In the genomic region with DNA sequence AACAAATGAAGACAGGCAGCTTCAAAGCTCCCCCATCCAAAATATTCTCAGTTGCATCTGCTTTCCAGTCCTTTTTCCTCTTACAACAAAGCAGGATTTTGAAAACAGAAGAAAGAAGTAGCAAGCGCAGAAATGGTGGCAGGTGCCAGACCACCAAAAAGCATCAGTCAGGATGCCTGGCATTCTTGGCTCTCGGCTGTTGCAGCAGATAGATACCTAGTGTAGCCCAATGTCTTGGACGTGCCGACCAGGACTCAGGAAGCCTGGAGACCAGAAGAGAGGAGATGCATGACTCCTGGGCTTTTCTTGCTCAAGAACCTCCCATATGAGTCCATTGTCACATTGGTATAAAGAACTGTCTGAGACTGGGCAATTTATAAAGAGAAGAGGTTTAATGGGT, we compare ENCODE assay signal across 22 cellular contexts.
DNase-seq lines count a peak whose midpoint lies in the region; ATAC-seq and TF ChIP-seq lines count a peak whose summit lies in the region.
"Had no signal": no experiment of that assay in that cellular context is flagged by ENCODE, and none has a peak within 500 bp of the region (broad histone marks: within the 10 kb centered on the region; RNA-seq: fewer than 3 reads in every experiment).

No MANE protein-coding gene starts in this region.

- H3K27me3 Mint-ChIP-seq in activated CD4-positive, alpha-beta T cell treated with anti-CD3 and anti-CD28 coated beads, Interleukin-2, amount 10 ng/mL, durations not matched to agents 24 days and 14 days, result peaks cover 12% of the 10 kb centered on the region
- peaks cover 5% of the 10 kb centered on the region for H3K27me3 Mint-ChIP-seq in activated CD4-positive, alpha-beta T cell treated with anti-CD3 and anti-CD28 coated beads, Interleukin-2, amount 10 ng/mL, durations not matched to agents 7 days and 5 days
- no peaks in the 10 kb centered on the region for H3K27me3 Mint-ChIP-seq in nephron (ENCODE audit: low read depth)
- H3K27me3 Mint-ChIP-seq in T-cell, result peaks cover 15% of the 10 kb centered on the region in 2 donors

- H3K9me3 ChIP-seq in thoracic aorta (no peaks in the 10 kb centered on the region), smooth muscle cell (replicated peaks; ENCODE audit: low read depth) (no peaks in the 10 kb centered on the region)
- H3K9me3 ChIP-seq: BE2C had no signal

- ATAC-seq in thoracic aorta (ENCODE audit: insufficient number of reproducible peaks, low FRiP score, low read depth) (no peak), T-cell (replicated peaks in 1 of 4) (no peak)
- ATAC-seq: HepG2 had no signal

- H3K27ac ChIP-seq in thoracic aorta (peak overlapping the region; percentile 77 to 80), smooth muscle cell (ENCODE audit: low read depth) (no peak overlapping the region)
- H3K27ac ChIP-seq: 22Rv1 had no signal

- CTCF ChIA-PET in activated CD4-positive, alpha-beta T cell treated with anti-CD3 and anti-CD28 coated beads, Interleukin-2, amount 10 ng/mL, durations not matched to agents 7 days and 5 days (lab: Charles Lee), result no interaction called here
- CTCF ChIA-PET in T-cell (lab: Charles Lee), result no interaction called here

- H3K4me3 Mint-ChIP-seq in activated CD4-positive, alpha-beta T cell treated with anti-CD3 and anti-CD28 coated beads, Interleukin-2, amount 10 ng/mL, durations not matched to agents 24 days and 14 days, result no peak overlapping the region
- no peak overlapping the region for H3K4me3 Mint-ChIP-seq in activated CD4-positive, alpha-beta T cell treated with anti-CD3 and anti-CD28 coated beads, Interleukin-2, amount 10 ng/mL, durations not matched to agents 7 days and 5 days
- H3K4me3 Mint-ChIP-seq in nephron (peak overlapping the region in 1 of 3 experiments; percentile 17), T-cell (no peak overlapping the region)
- H3K4me3 Mint-ChIP-seq: CD14-positive monocyte; CD8-positive, alpha-beta memory T cell had no signal

- H3K36me3 ChIP-seq in thoracic aorta, result no peaks in the 10 kb centered on the region
- H3K36me3 ChIP-seq in smooth muscle cell (ENCODE audit: low read depth), result no peaks in the 10 kb centered on the region
- H3K36me3 ChIP-seq: BE2C had no signal

- H3K27me3 ChIP-seq in thoracic aorta (replicated peaks; ENCODE audit: insufficient read depth) (no peaks in the 10 kb centered on the region), smooth muscle cell (ENCODE audit: low read depth) (no peaks in the 10 kb centered on the region)

- POLR2A ChIA-PET in activated CD4-positive, alpha-beta T cell treated with anti-CD3 and anti-CD28 coated beads, Interleukin-2, amount 10 ng/mL, durations not matched to agents 7 days and 5 days (lab: Charles Lee), result no interaction called here
- POLR2A ChIA-PET in T-cell (lab: Charles Lee), result no interaction called here

- H3K79me2 ChIP-seq in smooth muscle cell (ENCODE audit: low read depth), result no peaks in the 10 kb centered on the region

- intact Hi-C loops in activated CD4-positive, alpha-beta T cell treated with anti-CD3 and anti-CD28 coated beads, Interleukin-2, amount 10 ng/mL, durations not matched to agents 24 days and 14 days (cut with micrococcal nuclease), result no loop called here

- 94% methylated on average over 4 of the region's 4 CpGs for WGBS in smooth muscle cell (ENCODE audit: low lambda C conversion rate)

- H3K36me3 Mint-ChIP-seq in activated CD4-positive, alpha-beta T cell treated with anti-CD3 and anti-CD28 coated beads, Interleukin-2, amount 10 ng/mL, durations not matched to agents 24 days and 14 days (ENCODE audit: low read depth), result no peaks in the 10 kb centered on the region
- H3K36me3 Mint-ChIP-seq in activated CD4-positive, alpha-beta T cell treated with anti-CD3 and anti-CD28 coated beads, Interleukin-2, amount 10 ng/mL, durations not matched to agents 7 days and 5 days (ENCODE audit: low read depth), result no peaks in the 10 kb centered on the region
- no peaks in the 10 kb centered on the region for H3K36me3 Mint-ChIP-seq in nephron (ENCODE audit: low read depth)
- no peaks in the 10 kb centered on the region for H3K36me3 Mint-ChIP-seq in T-cell

- H3K4me3 ChIP-seq in thoracic aorta (no peak overlapping the region), smooth muscle cell (no peak overlapping the region)

- DNase-seq in activated CD4-positive, alpha-beta T cell treated with anti-CD3 and anti-CD28 coated beads, Interleukin-2, amount 10 ng/mL, durations not matched to agents 24 days and 14 days, result peak; percentile 42
- no peak for DNase-seq in activated CD4-positive, alpha-beta T cell treated with anti-CD3 and anti-CD28 coated beads, Interleukin-2, amount 10 ng/mL, durations not matched to agents 7 days and 5 days
- DNase-seq in thoracic aorta (ENCODE audit: low spot score), result no peak
- DNase-seq in DMS 273 (lab: John Stamatoyannopoulos, UW; ENCODE audit: unreplicated experiment), result no peak
- no peak for DNase-seq in smooth muscle cell (lab: John Stamatoyannopoulos, UW; ENCODE audit: unreplicated experiment)
- no peak for DNase-seq in T-cell
- DNase-seq: ACHN; BE2C; CD8-positive, alpha-beta memory T cell; DND-41; Karpas-422; NCI-H1105; NCI-H1436 treated with DMSO at 0.1 percent for 48 hours; NCI-H187 treated with DMSO at 0.1 percent for 48 hours; NCI-H446; NCI-H524 treated with DMSO at 0.1 percent for 48 hours; NCI-H774; SIG-M5 had no signal

- H3K4me1 Mint-ChIP-seq in activated CD4-positive, alpha-beta T cell treated with anti-CD3 and anti-CD28 coated beads, Interleukin-2, amount 10 ng/mL, durations not matched to agents 24 days and 14 days, result no peaks in the 10 kb centered on the region
- H3K4me1 Mint-ChIP-seq in activated CD4-positive, alpha-beta T cell treated with anti-CD3 and anti-CD28 coated beads, Interleukin-2, amount 10 ng/mL, durations not matched to agents 7 days and 5 days, result no peaks in the 10 kb centered on the region
- H3K4me1 Mint-ChIP-seq in nephron, result peaks cover 64% of the 10 kb centered on the region
- peaks cover 0 to 10% (median 4%) of the 10 kb centered on the region in 3 donors for H3K4me1 Mint-ChIP-seq in T-cell

- H3K27ac Mint-ChIP-seq in activated CD4-positive, alpha-beta T cell treated with anti-CD3 and anti-CD28 coated beads, Interleukin-2, amount 10 ng/mL, durations not matched to agents 24 days and 14 days, result no peak overlapping the region
- no peak overlapping the region for H3K27ac Mint-ChIP-seq in activated CD4-positive, alpha-beta T cell treated with anti-CD3 and anti-CD28 coated beads, Interleukin-2, amount 10 ng/mL, durations not matched to agents 7 days and 5 days
- H3K27ac Mint-ChIP-seq in nephron, result peak overlapping the region in 2 of 3 experiments; percentile 80 to 93
- H3K27ac Mint-ChIP-seq in T-cell, result no peak overlapping the region
- H3K27ac Mint-ChIP-seq: CD14-positive monocyte; CD8-positive, alpha-beta memory T cell had no signal

- H3K4me1 ChIP-seq in thoracic aorta (ENCODE audit: control insufficient read depth in 1 of 2, low read depth in 2 of 2), result peaks cover 13 to 29% of the 10 kb centered on the region in 2 donors
- H3K4me1 ChIP-seq in smooth muscle cell (ENCODE audit: low read depth), result no peaks in the 10 kb centered on the region
- H3K4me1 ChIP-seq: BE2C had no signal

- no peaks in the 10 kb centered on the region for H4K20me1 ChIP-seq in smooth muscle cell (ENCODE audit: low read depth)

- H3K9ac ChIP-seq in smooth muscle cell (ENCODE audit: low read depth), result no peak overlapping the region

- TF ChIP-seq CTCF in nephron (IDR thresholded peaks at IDR 0.05; ENCODE audit: unreplicated experiment in 3 of 3), result no peak
- no peak for TF ChIP-seq CTCF in thoracic aorta (IDR thresholded peaks at IDR 0.05)
- no peak for TF ChIP-seq CTCF in smooth muscle cell (IDR thresholded peaks at IDR 0.05; ENCODE audit: borderline replicate concordance, insufficient read depth, poor library complexity, severe bottlenecking)

- no peak overlapping the region for H3K4me2 ChIP-seq in smooth muscle cell

- no peaks in the 10 kb centered on the region for H3F3A ChIP-seq in smooth muscle cell (ENCODE audit: low read depth)

- no peak overlapping the region for H2AFZ ChIP-seq in smooth muscle cell (ENCODE audit: low read depth)

- H3K9me3 Mint-ChIP-seq in activated CD4-positive, alpha-beta T cell treated with anti-CD3 and anti-CD28 coated beads, Interleukin-2, amount 10 ng/mL, durations not matched to agents 24 days and 14 days, result no peaks in the 10 kb centered on the region
- H3K9me3 Mint-ChIP-seq in activated CD4-positive, alpha-beta T cell treated with anti-CD3 and anti-CD28 coated beads, Interleukin-2, amount 10 ng/mL, durations not matched to agents 7 days and 5 days, result no peaks in the 10 kb centered on the region
- H3K9me3 Mint-ChIP-seq in nephron (no peaks in the 10 kb centered on the region), T-cell (no peaks in the 10 kb centered on the region)
- H3K9me3 Mint-ChIP-seq: CD8-positive, alpha-beta memory T cell had no signal

Comparison
In these comparisons a context has a peak if more than half of its experiments do, and no peak if none do; other contexts are left out.
1. H3K27ac Mint-ChIP-seq: peak in nephron (2 of 3); none in activated CD4-positive, alpha-beta T cell treated with anti-CD3 and anti-CD28 coated beads, Interleukin-2, amount 10 ng/mL, durations not matched to agents 24 days and 14 days (single experiment), activated CD4-positive, alpha-beta T cell treated with anti-CD3 and anti-CD28 coated beads, Interleukin-2, amount 10 ng/mL, durations not matched to agents 7 days and 5 days (single experiment) and T-cell (0 of 2).